In genomic region chr9:129899620-129900019, GRCh38 we compare ENCODE assay signal across 16 cellular contexts.
DNase-seq lines count a peak whose midpoint lies in the region; ATAC-seq and TF ChIP-seq lines count a peak whose summit lies in the region.
"Had no signal": no experiment of that assay in that cellular context is flagged by ENCODE, and none has a peak within 500 bp of the region (broad histone marks: within the 10 kb centered on the region; RNA-seq: fewer than 3 reads in every experiment).

No MANE protein-coding gene starts in this region.

- no peaks in the 10 kb centered on the region for H3K27me3 ChIP-seq in CD4-positive, alpha-beta memory T cell (ENCODE audit: insufficient read depth, low read length)
- H3K27me3 ChIP-seq: body of pancreas, upper lobe of left lung had no signal

- TF ChIP-seq CTCF in CD14-positive monocyte (IDR thresholded peaks at IDR 0.05), result no peak
- no peak for TF ChIP-seq CTCF in glutamatergic neuron (IDR thresholded peaks at IDR 0.05; ENCODE audit: partially characterized antibody, unreplicated experiment)

- intact Hi-C loops in CD14-positive monocyte (cut with micrococcal nuclease), result no loop called here
- intact Hi-C loops in CD4-positive, alpha-beta memory T cell (cut with micrococcal nuclease), result no loop called here

- H3K27ac ChIP-seq in CD4-positive, alpha-beta memory T cell (ENCODE audit: low read depth, low read length), result no peak overlapping the region
- H3K27ac ChIP-seq: body of pancreas, parathyroid adenoma had no signal

- H3K9me3 Mint-ChIP-seq in CD14-positive monocyte (peaks cover 0 to 5% (median 2%) of the 10 kb centered on the region in 7 donors), glutamatergic neuron (ENCODE audit: unreplicated experiment) (no peaks in the 10 kb centered on the region)
- H3K9me3 Mint-ChIP-seq in CD4-positive, alpha-beta memory T cell, result peaks cover 0 to 1% (median 0%) of the 10 kb centered on the region in 8 donors
- H3K9me3 Mint-ChIP-seq in activated CD8-positive, alpha-beta T cell treated with anti-CD3 and anti-CD28 coated beads, Interleukin-2, amount 10 ng/mL, durations not matched to agents 7 days and 5 days (ENCODE audit: insufficient read depth), result peaks cover 6% of the 10 kb centered on the region

- CTCF ChIA-PET in CD4-positive, alpha-beta memory T cell (lab: Charles Lee; ENCODE audit: partially characterized antibody), result no interaction called here
- CTCF ChIA-PET in activated CD8-positive, alpha-beta T cell treated with anti-CD3 and anti-CD28 coated beads, Interleukin-2, amount 10 ng/mL, durations not matched to agents 7 days and 5 days (lab: Charles Lee), result no interaction called here

- no peaks in the 10 kb centered on the region for H3K9me3 ChIP-seq in CD4-positive, alpha-beta memory T cell (ENCODE audit: control insufficient read depth in 1 of 2, low read length in 2 of 2)
- H3K9me3 ChIP-seq: body of pancreas, upper lobe of left lung had no signal

- H3K36me3 ChIP-seq in CD4-positive, alpha-beta memory T cell (ENCODE audit: insufficient read depth, low read length), result peaks cover 48% of the 10 kb centered on the region

- no peak overlapping the region for H3K4me3 ChIP-seq in CD4-positive, alpha-beta memory T cell (ENCODE audit: low read length in 2 of 2)
- H3K4me3 ChIP-seq: body of pancreas, lung, upper lobe of left lung had no signal

- H3K36me3 Mint-ChIP-seq in CD14-positive monocyte (peaks cover 81 to 89% of the 10 kb centered on the region in 2 donors), glutamatergic neuron (ENCODE audit: unreplicated experiment) (no peaks in the 10 kb centered on the region)
- peaks cover 63 to 87% of the 10 kb centered on the region in 2 donors for H3K36me3 Mint-ChIP-seq in CD4-positive, alpha-beta memory T cell
- peaks cover 88% of the 10 kb centered on the region for H3K36me3 Mint-ChIP-seq in activated CD8-positive, alpha-beta T cell treated with anti-CD3 and anti-CD28 coated beads, Interleukin-2, amount 10 ng/mL, durations not matched to agents 7 days and 5 days (ENCODE audit: low read depth)

- H3K27ac Mint-ChIP-seq in CD14-positive monocyte (peak overlapping the region in 6 of 7 donors; percentile 41 to 83 (median 68)), glutamatergic neuron (ENCODE audit: unreplicated experiment) (peak overlapping the region; percentile 82)
- peak overlapping the region; percentile 61 to 84 (median 79) for H3K27ac Mint-ChIP-seq in CD4-positive, alpha-beta memory T cell
- peak overlapping the region; percentile 66 for H3K27ac Mint-ChIP-seq in activated CD8-positive, alpha-beta T cell treated with anti-CD3 and anti-CD28 coated beads, Interleukin-2, amount 10 ng/mL, durations not matched to agents 7 days and 5 days

- H3K4me1 ChIP-seq in CD4-positive, alpha-beta memory T cell (ENCODE audit: insufficient read depth, low read length), result peaks cover 27% of the 10 kb centered on the region
- H3K4me1 ChIP-seq: body of pancreas, parathyroid adenoma had no signal

- H3K4me3 Mint-ChIP-seq in CD14-positive monocyte (no peak overlapping the region), glutamatergic neuron (ENCODE audit: unreplicated experiment) (peak overlapping the region; percentile 30)
- peak overlapping the region in 1 of 8 donors; percentile 46 for H3K4me3 Mint-ChIP-seq in CD4-positive, alpha-beta memory T cell
- H3K4me3 Mint-ChIP-seq in activated CD8-positive, alpha-beta T cell treated with anti-CD3 and anti-CD28 coated beads, Interleukin-2, amount 10 ng/mL, durations not matched to agents 7 days and 5 days, result no peak overlapping the region

- DNase-seq in CD14-positive monocyte (ENCODE audit: low spot score) (no peak), glutamatergic neuron (no peak), NCI-H1436 (lab: John Stamatoyannopoulos, UW) (no peak)
- no peak for DNase-seq in CD4-positive, alpha-beta memory T cell
- no peak for DNase-seq in activated CD8-positive, alpha-beta T cell treated with anti-CD3 and anti-CD28 coated beads, Interleukin-2, amount 10 ng/mL, durations not matched to agents 7 days and 5 days
- DNase-seq: body of pancreas; NCI-H1417 treated with DMSO at 0.1 percent for 48 hours; NCI-H2171; NCI-H526; SHP77; stimulated activated naive CD4-positive, alpha-beta T cell; upper lobe of left lung had no signal

- ATAC-seq in activated CD8-positive, alpha-beta T cell treated with anti-CD3 and anti-CD28 coated beads, Interleukin-2, amount 10 ng/mL, durations not matched to agents 7 days and 5 days, result no peak
- no peak for ATAC-seq in GM18870 (IDR thresholded peaks at IDR 0.05; ENCODE audit: unreplicated experiment)
- no peak for ATAC-seq in HG03159 (IDR thresholded peaks at IDR 0.05; ENCODE audit: unreplicated experiment)
- ATAC-seq: body of pancreas had no signal

- H3K4me1 Mint-ChIP-seq in CD14-positive monocyte (peaks cover 20% of the 10 kb centered on the region), glutamatergic neuron (ENCODE audit: low read depth, unreplicated experiment) (peaks cover 6% of the 10 kb centered on the region)
- peaks cover 25 to 61% (median 39%) of the 10 kb centered on the region in 4 donors for H3K4me1 Mint-ChIP-seq in CD4-positive, alpha-beta memory T cell
- H3K4me1 Mint-ChIP-seq in activated CD8-positive, alpha-beta T cell treated with anti-CD3 and anti-CD28 coated beads, Interleukin-2, amount 10 ng/mL, durations not matched to agents 7 days and 5 days (ENCODE audit: low read depth), result peaks cover 52% of the 10 kb centered on the region

- H3K27me3 Mint-ChIP-seq in CD14-positive monocyte (ENCODE audit: low read depth in 3 of 3), result peaks cover 0 to 3% (median 1%) of the 10 kb centered on the region in 3 donors
- H3K27me3 Mint-ChIP-seq in CD4-positive, alpha-beta memory T cell, result no peaks in the 10 kb centered on the region
- H3K27me3 Mint-ChIP-seq in activated CD8-positive, alpha-beta T cell treated with anti-CD3 and anti-CD28 coated beads, Interleukin-2, amount 10 ng/mL, durations not matched to agents 7 days and 5 days (ENCODE audit: low read depth), result no peaks in the 10 kb centered on the region
- peaks cover 2% of the 10 kb centered on the region for H3K27me3 Mint-ChIP-seq in glutamatergic neuron (ENCODE audit: unreplicated experiment)

- POLR2A ChIA-PET in CD4-positive, alpha-beta memory T cell (lab: Charles Lee; ENCODE audit: partially characterized antibody), result no interaction called here
- POLR2A ChIA-PET in activated CD8-positive, alpha-beta T cell treated with anti-CD3 and anti-CD28 coated beads, Interleukin-2, amount 10 ng/mL, durations not matched to agents 7 days and 5 days (lab: Charles Lee), result interaction anchor here (0.7 kb wide), 1 partner anchor 56 kb away, joined by 3 read pairs; no protein-coding TSS in a partner anchor
